In genomic region chr22:44668886-44669724, GRCh38 we compare ENCODE assay signal across 1 cellular context.
TF ChIP-seq lines count a peak whose summit lies in the region.

No MANE protein-coding gene starts in this region.

TF ChIP-seq in SK-N-SH treated with all-trans-retinoic acid at 6 μM for 48 hours, 23 proteins besides CTCF, POLR2A, EP300 and RAD21 (continued from another document):
- TF ChIP-seq, protein P1, sequence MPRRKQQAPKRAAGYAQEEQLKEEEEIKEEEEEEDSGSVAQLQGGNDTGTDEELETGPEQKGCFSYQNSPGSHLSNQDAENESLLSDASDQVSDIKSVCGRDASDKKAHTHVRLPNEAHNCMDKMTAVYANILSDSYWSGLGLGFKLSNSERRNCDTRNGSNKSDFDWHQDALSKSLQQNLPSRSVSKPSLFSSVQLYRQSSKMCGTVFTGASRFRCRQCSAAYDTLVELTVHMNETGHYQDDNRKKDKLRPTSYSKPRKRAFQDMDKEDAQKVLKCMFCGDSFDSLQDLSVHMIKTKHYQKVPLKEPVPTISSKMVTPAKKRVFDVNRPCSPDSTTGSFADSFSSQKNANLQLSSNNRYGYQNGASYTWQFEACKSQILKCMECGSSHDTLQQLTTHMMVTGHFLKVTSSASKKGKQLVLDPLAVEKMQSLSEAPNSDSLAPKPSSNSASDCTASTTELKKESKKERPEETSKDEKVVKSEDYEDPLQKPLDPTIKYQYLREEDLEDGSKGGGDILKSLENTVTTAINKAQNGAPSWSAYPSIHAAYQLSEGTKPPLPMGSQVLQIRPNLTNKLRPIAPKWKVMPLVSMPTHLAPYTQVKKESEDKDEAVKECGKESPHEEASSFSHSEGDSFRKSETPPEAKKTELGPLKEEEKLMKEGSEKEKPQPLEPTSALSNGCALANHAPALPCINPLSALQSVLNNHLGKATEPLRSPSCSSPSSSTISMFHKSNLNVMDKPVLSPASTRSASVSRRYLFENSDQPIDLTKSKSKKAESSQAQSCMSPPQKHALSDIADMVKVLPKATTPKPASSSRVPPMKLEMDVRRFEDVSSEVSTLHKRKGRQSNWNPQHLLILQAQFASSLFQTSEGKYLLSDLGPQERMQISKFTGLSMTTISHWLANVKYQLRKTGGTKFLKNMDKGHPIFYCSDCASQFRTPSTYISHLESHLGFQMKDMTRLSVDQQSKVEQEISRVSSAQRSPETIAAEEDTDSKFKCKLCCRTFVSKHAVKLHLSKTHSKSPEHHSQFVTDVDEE (CRISPR knock-in tag; IDR thresholded peaks at IDR 0.05), result no peak
- TF ChIP-seq ZNF70 (CRISPR knock-in tag; IDR thresholded peaks at IDR 0.05), result no peak
- TF ChIP-seq SNAI2 (CRISPR knock-in tag; IDR thresholded peaks at IDR 0.05), result no peak
- TF ChIP-seq GLIS3 (CRISPR knock-in tag; IDR thresholded peaks at IDR 0.05), result no peak
- no peak for TF ChIP-seq ISL1 (CRISPR knock-in tag; IDR thresholded peaks at IDR 0.05)
- TF ChIP-seq ZC3H10 (CRISPR knock-in tag; IDR thresholded peaks at IDR 0.05), result no peak
- no peak for TF ChIP-seq ARNTL (CRISPR knock-in tag; IDR thresholded peaks at IDR 0.05; ENCODE audit: borderline replicate concordance, low read depth)
- no peak for TF ChIP-seq PPARA (CRISPR knock-in tag; IDR thresholded peaks at IDR 0.05; ENCODE audit: borderline replicate concordance)
- TF ChIP-seq CSDC2 (CRISPR knock-in tag; IDR thresholded peaks at IDR 0.05), result no peak
